In genomic region chr20:21067255-21067654, GRCh38 we compare ENCODE assay signal across 2 cellular contexts.
TF ChIP-seq lines count a peak whose summit lies in the region.

No MANE protein-coding gene starts in this region.

TF ChIP-seq in HepG2, 621 proteins besides CTCF, POLR2A, EP300 and RAD21:
- TF ChIP-seq ATF7 (IDR thresholded peaks at IDR 0.05), result peak; percentile 91
- TF ChIP-seq ATF7 (CRISPR knock-in tag; IDR thresholded peaks at IDR 0.05), result no peak
- TF ChIP-seq MIER3 (CRISPR knock-in tag; IDR thresholded peaks at IDR 0.05; ENCODE audit: borderline replicate concordance), result no peak
- TF ChIP-seq CREB1 (IDR thresholded peaks at IDR 0.05), result 0 out of 2 replicates have a peak, but pooled peaks have one; percentile 30
- no peak for TF ChIP-seq CREB1 (CRISPR knock-in tag; IDR thresholded peaks at IDR 0.05)

TF ChIP-seq in WTC11, 78 proteins besides CTCF, POLR2A, EP300 and RAD21:
- TF ChIP-seq ZNF317 (CRISPR knock-in tag; IDR thresholded peaks at IDR 0.05; ENCODE audit: borderline replicate concordance, low read depth) (no peak), NR3C1 (CRISPR knock-in tag; conservative IDR thresholded peaks at IDR 0.05; ENCODE audit: low read depth) (no peak), ZNF512 (CRISPR knock-in tag; IDR thresholded peaks at IDR 0.05; ENCODE audit: borderline replicate concordance) (no peak), STAT6 (CRISPR knock-in tag; conservative IDR thresholded peaks at IDR 0.05; ENCODE audit: low read depth) (no peak), JUN (CRISPR knock-in tag; IDR thresholded peaks at IDR 0.05) (no peak), ATF3 (CRISPR knock-in tag; conservative IDR thresholded peaks at IDR 0.05) (no peak), FOXP4 (CRISPR knock-in tag; IDR thresholded peaks at IDR 0.05) (no peak), ZNF425 (CRISPR knock-in tag; conservative IDR thresholded peaks at IDR 0.05) (no peak), PRRX2 (CRISPR knock-in tag; IDR thresholded peaks at IDR 0.05) (no peak), HMGA2 (CRISPR knock-in tag; IDR thresholded peaks at IDR 0.05) (no peak), CBFB (CRISPR knock-in tag; IDR thresholded peaks at IDR 0.05; ENCODE audit: low read depth) (no peak), USF1 (CRISPR knock-in tag; IDR thresholded peaks at IDR 0.05) (no peak), TEAD4 (CRISPR knock-in tag; IDR thresholded peaks at IDR 0.05) (no peak), ZNF532 (CRISPR knock-in tag; IDR thresholded peaks at IDR 0.05; ENCODE audit: borderline replicate concordance) (no peak), ZNF671 (CRISPR knock-in tag; IDR thresholded peaks at IDR 0.05) (no peak)
